In genomic region chr15:69713726-69714559, GRCh38 we compare ENCODE assay signal across 9 cellular contexts.
DNase-seq lines count a peak whose midpoint lies in the region; ATAC-seq and TF ChIP-seq lines count a peak whose summit lies in the region.
"Had no signal": no experiment of that assay in that cellular context is flagged by ENCODE, and none has a peak within 500 bp of the region (broad histone marks: within the 10 kb centered on the region; RNA-seq: fewer than 3 reads in every experiment).

No MANE protein-coding gene starts in this region.

- H3K4me3 ChIP-seq in GM12864 (ENCODE audit: low read depth, low read length), result no peak overlapping the region
- H3K4me3 ChIP-seq in uterus, result no peak overlapping the region

- peaks cover 54 to 70% (median 68%) of the 10 kb centered on the region in 3 donors for H3K4me1 Mint-ChIP-seq in T-cell

- intact Hi-C loops in uterus (cut with DNase I; ENCODE audit: low total_unique reads), result no loop called here

- H3K4me3 Mint-ChIP-seq in T-cell, result peak overlapping the region; percentile 37 to 56 (median 49)
- H3K4me3 Mint-ChIP-seq: dendritic cell treated with granulocyte-macrophage colony-stimulating factor and Interleukin-4, amounts not matched to agents 40 ng/mL and 50 ng/mL, for 4 days had no signal

- TF ChIP-seq POLR2A in uterus (IDR thresholded peaks at IDR 0.05), result no peak

- H3K27me3 ChIP-seq in uterus, result no peaks in the 10 kb centered on the region

- CTCF ChIA-PET in T-cell (lab: Charles Lee), result interaction anchor here (0.6 to 1.1 kb wide), 2 partner anchors 9 to 382 kb away, joined by 3 read pairs; no protein-coding TSS in a partner anchor

- H3K27ac ChIP-seq in uterus, result no peak overlapping the region

- H3K9me3 Mint-ChIP-seq in T-cell, result peaks cover 2 to 6% (median 4%) of the 10 kb centered on the region in 3 donors

- H3K27ac Mint-ChIP-seq in T-cell, result peak overlapping the region; percentile 76 to 89
- H3K27ac Mint-ChIP-seq: dendritic cell treated with granulocyte-macrophage colony-stimulating factor and Interleukin-4, amounts not matched to agents 40 ng/mL and 50 ng/mL, for 4 days had no signal

- H3K27me3 Mint-ChIP-seq in T-cell, result no peaks in the 10 kb centered on the region

- no peaks in the 10 kb centered on the region for H3K36me3 ChIP-seq in uterus

- POLR2A ChIA-PET in T-cell (lab: Charles Lee), result interaction anchor here in 1 of 2 donors (1.0 to 1.6 kb wide), 2 partner anchors 245 to 384 kb away, joined by 3 to 4 read pairs; no protein-coding TSS in a partner anchor

- ATAC-seq in HG02610 (IDR thresholded peaks at IDR 0.05; ENCODE audit: unreplicated experiment), result peak; percentile 88
- ATAC-seq in T-cell (replicated peaks in 1 of 4), result peak; percentile 94 to 97 (median 96)
- peak; percentile 95 for ATAC-seq in stimulated activated naive CD8-positive, alpha-beta T cell treated with anti-CD3 and anti-CD28 coated beads, Interleukin-15, Interleukin-2, amounts not matched to agents 100 U/mL and 50 U/mL, for 24 hours

- TF ChIP-seq CTCF in GM12864 (IDR thresholded peaks at IDR 0.05; ENCODE audit: low read depth, low read length, missing control alignments) (no peak), uterus (IDR thresholded peaks at IDR 0.05) (no peak)

- DNase-seq in GM12864 (ENCODE audit: low read depth) (peak; percentile 85), T-cell (peak; percentile 40 to 83 (median 69)), uterus (no peak), Kasumi-1 (lab: John Stamatoyannopoulos, UW) (no peak), NCI-H69 (lab: John Stamatoyannopoulos, UW) (no peak)
- DNase-seq in central memory CD4-positive, alpha-beta T cell, result peak; percentile 87
- DNase-seq in stimulated activated naive CD8-positive, alpha-beta T cell treated with anti-CD3 and anti-CD28 coated beads, Interleukin-15, Interleukin-2, amounts not matched to agents 100 U/mL and 50 U/mL, for 24 hours, result peak; percentile 72

- no peaks in the 10 kb centered on the region for H3K9me3 ChIP-seq in uterus

- peaks cover 3% of the 10 kb centered on the region for H3K36me3 Mint-ChIP-seq in T-cell

- no peaks in the 10 kb centered on the region for H3K4me1 ChIP-seq in uterus

Comparison
In these comparisons a context has a peak if more than half of its experiments do, and no peak if none do; other contexts are left out.
1. DNase-seq: peak in GM12864 (single experiment), T-cell (34 of 34), central memory CD4-positive, alpha-beta T cell (single experiment) and stimulated activated naive CD8-positive, alpha-beta T cell treated with anti-CD3 and anti-CD28 coated beads, Interleukin-15, Interleukin-2, amounts not matched to agents 100 U/mL and 50 U/mL, for 24 hours (single experiment); none in uterus (0 of 2), Kasumi-1 (0 of 2) and NCI-H69 (single experiment).
2. Peak in every context shown above with its lines, with median percentiles within 50 percentile points of each other: ATAC-seq.